In genomic region chr21:26806734-26807372, GRCh38 we compare ENCODE assay signal across 11 cellular contexts. TPM values are rescaled to one million over a fixed set of nuclear protein-coding genes. Genes with fewer than 3 reads are reported as not detected.
DNase-seq lines count a peak whose midpoint lies in the region; ATAC-seq and TF ChIP-seq lines count a peak whose summit lies in the region.
"Had no signal": no experiment of that assay in that cellular context is flagged by ENCODE, and none has a peak within 500 bp of the region (broad histone marks: within the 10 kb centered on the region; RNA-seq: fewer than 3 reads in every experiment).

No MANE protein-coding gene starts in this region.

- H3K4me3 Mint-ChIP-seq in activated CD4-positive, alpha-beta T cell treated with anti-CD3 and anti-CD28 coated beads, Interleukin-2, amount 10 ng/mL, durations not matched to agents 7 days and 5 days = no peak overlapping the region
- H3K4me3 Mint-ChIP-seq: nephron progenitor cell had no signal

- CTCF ChIA-PET in activated CD4-positive, alpha-beta T cell treated with anti-CD3 and anti-CD28 coated beads, Interleukin-2, amount 10 ng/mL, durations not matched to agents 7 days and 5 days (lab: Charles Lee) = no interaction called here
- CTCF ChIA-PET in RWPE1 (lab: Yijun Ruan, JAX) = interaction anchor here (0.6 kb wide), 2 partner anchors 10 to 11 kb away, joined by 3 to 4 read pairs; no protein-coding TSS in a partner anchor

- no peak overlapping the region for H3K9ac ChIP-seq in fibroblast of lung (ENCODE audit: insufficient read depth, low read length)
- H3K9ac ChIP-seq in neuronal stem cell (ENCODE audit: low read depth, low read length, poor library complexity) = no peak overlapping the region

- no peak overlapping the region for H2BK5ac ChIP-seq in neuronal stem cell (ENCODE audit: low read length)

- no peak overlapping the region for H4K8ac ChIP-seq in neuronal stem cell (ENCODE audit: low read depth, low read length)

- no peaks in the 10 kb centered on the region for H3K36me3 ChIP-seq in fibroblast of lung (ENCODE audit: control insufficient read depth, insufficient read depth, low read length)
- H3K36me3 ChIP-seq in neuronal stem cell (replicated peaks in 1 of 2; ENCODE audit: control insufficient read depth in 2 of 2, insufficient read depth in 2 of 2, low read length in 2 of 2) = no peaks in the 10 kb centered on the region

- WGBS in neuronal stem cell (ENCODE audit: extremely low coverage in 2 of 2, insufficient read length in 2 of 2, insufficient replicate concordance in 1 of 2), 2 donors = no CpG with 5 or more reads among the region's 6 CpGs

- no peaks in the 10 kb centered on the region for H3K27me3 ChIP-seq in fibroblast of lung (ENCODE audit: control insufficient read depth, insufficient read depth, low read length)
- H3K27me3 ChIP-seq in neuronal stem cell (ENCODE audit: control insufficient read depth in 3 of 3, insufficient read depth in 3 of 3, low read depth in 1 of 3, low read length in 3 of 3) = peaks cover 0 to 3% (median 0%) of the 10 kb centered on the region in 3 experiments

- no peak overlapping the region for H3K4ac ChIP-seq in neuronal stem cell (ENCODE audit: low read length)

- H3K9me3 ChIP-seq in fibroblast of lung (ENCODE audit: control insufficient read depth, insufficient read depth, low read depth, low read length) = no peaks in the 10 kb centered on the region
- H3K9me3 ChIP-seq in neuronal stem cell (replicated peaks in 1 of 2; ENCODE audit: control insufficient read depth in 2 of 2, insufficient read depth in 1 of 2, low read depth in 1 of 2, low read length in 2 of 2) = no peaks in the 10 kb centered on the region

- H4K20me1 ChIP-seq in fibroblast of lung (ENCODE audit: control insufficient read depth, extremely low read depth, insufficient read depth, low read length) = no peaks in the 10 kb centered on the region

- TF ChIP-seq CTCF in RWPE1 (conservative IDR thresholded peaks at IDR 0.05; ENCODE audit: low read depth) (no peak), fibroblast of lung (conservative IDR thresholded peaks at IDR 0.05 in 1 of 2, IDR thresholded peaks at IDR 0.05 in 1 of 2; ENCODE audit: low read depth in 1 of 2, low read length in 2 of 2) (no peak)

- H4K91ac ChIP-seq in neuronal stem cell (ENCODE audit: low read depth, low read length, poor library complexity) = no peak overlapping the region

- H3K4me1 ChIP-seq in fibroblast of lung (ENCODE audit: control insufficient read depth, extremely low read depth, insufficient read depth, low read length) (peaks cover 4% of the 10 kb centered on the region), neuronal stem cell (ENCODE audit: control insufficient read depth in 2 of 2, insufficient read depth in 1 of 2, low read depth in 1 of 2, low read length in 2 of 2) (no peaks in the 10 kb centered on the region)

- H3K79me2 ChIP-seq in fibroblast of lung (ENCODE audit: control insufficient read depth, insufficient read depth, low read length) = no peaks in the 10 kb centered on the region

- H3K4me2 ChIP-seq in fibroblast of lung (ENCODE audit: extremely low read depth, insufficient read depth, low read length) = no peak overlapping the region
- H3K4me2 ChIP-seq in neuronal stem cell (ENCODE audit: insufficient read depth, low read length, poor library complexity, severe bottlenecking) = no peak overlapping the region

- no peak overlapping the region for H3K4me3 ChIP-seq in fibroblast of lung (replicated peaks in 1 of 4; ENCODE audit: control extremely low read depth in 1 of 4, insufficient read depth in 1 of 4, low read depth in 3 of 4, low read length in 4 of 4)
- no peak overlapping the region for H3K4me3 ChIP-seq in neuronal stem cell (ENCODE audit: low read length in 2 of 2)

- H2AK5ac ChIP-seq in neuronal stem cell (ENCODE audit: low read depth, low read length) = no peak overlapping the region

- no peaks in the 10 kb centered on the region for H3K79me1 ChIP-seq in neuronal stem cell (ENCODE audit: low read depth, low read length)

- H2BK12ac ChIP-seq in neuronal stem cell (ENCODE audit: low read length) = no peak overlapping the region

- no peak overlapping the region for H3K14ac ChIP-seq in neuronal stem cell (ENCODE audit: low read length)

- H3K27me3 Mint-ChIP-seq in activated CD4-positive, alpha-beta T cell treated with anti-CD3 and anti-CD28 coated beads, Interleukin-2, amount 10 ng/mL, durations not matched to agents 7 days and 5 days = peaks cover 2% of the 10 kb centered on the region

- H3K18ac ChIP-seq in neuronal stem cell (ENCODE audit: low read length) = no peak overlapping the region

- H3K23ac ChIP-seq in neuronal stem cell (ENCODE audit: low read depth, low read length, poor library complexity) = no peak overlapping the region

- H2BK120ac ChIP-seq in neuronal stem cell (ENCODE audit: low read depth, low read length) = no peak overlapping the region

- peaks cover 2% of the 10 kb centered on the region for H3K4me1 Mint-ChIP-seq in activated CD4-positive, alpha-beta T cell treated with anti-CD3 and anti-CD28 coated beads, Interleukin-2, amount 10 ng/mL, durations not matched to agents 7 days and 5 days

- POLR2A ChIA-PET in activated CD4-positive, alpha-beta T cell treated with anti-CD3 and anti-CD28 coated beads, Interleukin-2, amount 10 ng/mL, durations not matched to agents 7 days and 5 days (lab: Charles Lee) = no interaction called here
- POLR2A ChIA-PET in RWPE1 (lab: Yijun Ruan, JAX; ENCODE audit: low non-redundant PET) = no interaction called here

- ATAC-seq in HG02870 (IDR thresholded peaks at IDR 0.05; ENCODE audit: unreplicated experiment) = no peak

- no peak overlapping the region for H2AFZ ChIP-seq in fibroblast of lung (ENCODE audit: low read length)
- H2AFZ ChIP-seq in neuronal stem cell (ENCODE audit: low read length) = no peak overlapping the region

- no peak overlapping the region for H2BK15ac ChIP-seq in neuronal stem cell (ENCODE audit: low read length)

- H3K27ac ChIP-seq in RWPE1 (no peak overlapping the region), fibroblast of lung (ENCODE audit: insufficient read depth, low read length) (no peak overlapping the region), neuronal stem cell (replicated peaks; ENCODE audit: low read length) (no peak overlapping the region)

- no peaks in the 10 kb centered on the region for H3K9me3 Mint-ChIP-seq in activated CD4-positive, alpha-beta T cell treated with anti-CD3 and anti-CD28 coated beads, Interleukin-2, amount 10 ng/mL, durations not matched to agents 7 days and 5 days
- H3K9me3 Mint-ChIP-seq: nephron progenitor cell had no signal

- no peaks in the 10 kb centered on the region for H3K36me3 Mint-ChIP-seq in activated CD4-positive, alpha-beta T cell treated with anti-CD3 and anti-CD28 coated beads, Interleukin-2, amount 10 ng/mL, durations not matched to agents 7 days and 5 days (ENCODE audit: low read depth)

- H3K27ac Mint-ChIP-seq in activated CD4-positive, alpha-beta T cell treated with anti-CD3 and anti-CD28 coated beads, Interleukin-2, amount 10 ng/mL, durations not matched to agents 7 days and 5 days = peak overlapping the region; percentile 44
- H3K27ac Mint-ChIP-seq: nephron progenitor cell had no signal

- DNase-seq in activated CD4-positive, alpha-beta T cell treated with anti-CD3 and anti-CD28 coated beads, Interleukin-2, amount 10 ng/mL, durations not matched to agents 7 days and 5 days = no peak
- no peak for DNase-seq in activated CD4-positive, alpha-beta T cell treated with anti-CD3 and anti-CD28 coated beads for 1 hour
- DNase-seq in RWPE1 (ENCODE audit: low spot score) = peak; percentile 24
- peak; percentile 34 to 49 for DNase-seq in fibroblast of lung (ENCODE audit: low read depth in 2 of 2)
- DNase-seq in neuronal stem cell (ENCODE audit: low spot score) = no peak
- no peak for DNase-seq in foreskin melanocyte
- DNase-seq in dermis blood vessel endothelial cell = no peak
- DNase-seq: ACHN, activated gamma-delta T cell, nephron progenitor cell had no signal

RNA-seq across cellular contexts. Expression of gene ADAMTS1, which starts 38.4 kb away (rescaled TPM):
- 1 to 10 TPM; 1.1 to 2.4 TPM for total RNA-seq in activated CD4-positive, alpha-beta T cell treated with anti-CD3 and anti-CD28 coated beads, Interleukin-2, amount 10 ng/mL, durations not matched to agents 7 days and 5 days
- total RNA-seq in fibroblast of lung (186 and 199 TPM in 2 replicates), dermis blood vessel endothelial cell (12.6 and 19.3 TPM in 2 replicates)
- 200 and 208 TPM in 2 replicates for polyA plus RNA-seq in fibroblast of lung
- 119 and 123 TPM in 2 replicates for polyA plus RNA-seq in fibroblast of lung (2012)
- 886 and 1,145 TPM in 2 replicates for polyA minus RNA-seq in fibroblast of lung (ENCODE audit: low replicate concordance)
- polyA plus RNA-seq in neuronal stem cell (2013, experiment 1 of 2) = 3.4 TPM
- polyA plus RNA-seq in neuronal stem cell (2013, experiment 2 of 2) = 3.8 TPM

Comparison
In these comparisons a context has a peak if more than half of its experiments do, and no peak if none do; other contexts are left out.
1. DNase-seq: peak in RWPE1 (single experiment) and fibroblast of lung (2 of 2); none in activated CD4-positive, alpha-beta T cell treated with anti-CD3 and anti-CD28 coated beads, Interleukin-2, amount 10 ng/mL, durations not matched to agents 7 days and 5 days (single experiment), activated CD4-positive, alpha-beta T cell treated with anti-CD3 and anti-CD28 coated beads for 1 hour (single experiment), neuronal stem cell (single experiment), foreskin melanocyte (single experiment) and dermis blood vessel endothelial cell (single experiment).